Comparison of ENCODE assay signal across 24 cellular contexts in the genomic region with DNA sequence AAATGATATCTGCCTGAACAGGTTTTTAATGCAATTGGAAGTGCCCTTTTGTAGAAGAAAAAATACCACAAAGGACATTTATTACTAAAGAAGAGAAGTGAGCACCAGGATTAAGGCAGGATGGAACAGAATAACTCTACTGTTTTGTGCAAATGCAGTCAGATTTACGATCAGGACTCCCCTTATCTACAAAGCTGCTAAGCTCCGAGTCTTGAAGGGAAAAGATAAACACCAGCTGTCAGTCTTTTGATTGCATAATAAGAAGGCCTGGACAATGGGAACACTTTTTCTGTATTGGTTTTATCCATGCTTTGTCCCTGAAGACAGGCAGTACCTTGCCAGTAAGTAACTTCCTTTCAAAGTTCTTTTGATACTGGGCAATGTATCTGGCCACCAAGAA.
"Had no signal": no experiment of that assay in that cellular context is flagged by ENCODE, and none has a peak within 500 bp of the region (broad histone marks: within the 10 kb centered on the region; RNA-seq: fewer than 3 reads in every experiment).

No MANE protein-coding gene starts in this region.

- H3K27ac Mint-ChIP-seq: naive B cell; nephron; progenitor cell of endocrine pancreas; stimulated activated effector memory CD8-positive, alpha-beta T cell treated with anti-CD3 and anti-CD28 coated beads, Interleukin-12 subunit alpha, Interleukin-12 subunit beta, amount 100 ng/mL, for 72 hours had no signal

- H3K4me3 ChIP-seq: gastrocnemius medialis, heart right ventricle, lung, pancreas, suprapubic skin, tibial artery, upper lobe of left lung, uterus had no signal

- H3K27me3 ChIP-seq: gastrocnemius medialis, heart right ventricle, pancreas, suprapubic skin, tibial artery, upper lobe of left lung, uterus had no signal

- H3K36me3 ChIP-seq: gastrocnemius medialis, heart right ventricle, pancreas, suprapubic skin, tibial artery, upper lobe of left lung, uterus had no signal

- DNase-seq: cortex of kidney; effector memory CD4-positive, alpha-beta T cell; gastrocnemius medialis; heart right ventricle; left colon; left ventricle myocardium superior; mesenchymal stem cell; naive B cell; occipital lobe; pancreas; right cardiac atrium; small intestine; stimulated activated CD4-positive, alpha-beta T cell treated with anti-CD3 and anti-CD28 coated beads, Interleukin-12 subunit alpha, Interleukin-12 subunit beta, amount 100 ng/mL, for 4 hours; stimulated activated CD8-positive, alpha-beta memory T cell treated with anti-CD3 and anti-CD28 coated beads, Interleukin-4, amount 100 ng/mL, for 48 hours; stimulated activated naive CD8-positive, alpha-beta T cell treated with anti-CD3 and anti-CD28 coated beads, Interleukin-15, Interleukin-2, amounts not matched to agents 100 U/mL and 50 U/mL, for 24 hours; tibial artery; upper lobe of left lung; uterus had no signal

- H3K4me1 ChIP-seq: gastrocnemius medialis, heart right ventricle, pancreas, suprapubic skin, tibial artery, upper lobe of left lung, uterus had no signal

- H3K27ac ChIP-seq: gastrocnemius medialis, heart right ventricle, pancreas, suprapubic skin, tibial artery, upper lobe of left lung, uterus had no signal

- H3K27me3 Mint-ChIP-seq: naive B cell, progenitor cell of endocrine pancreas had no signal

- H3K9me3 ChIP-seq: gastrocnemius medialis, pancreas, suprapubic skin, uterus had no signal

- H3K4me3 Mint-ChIP-seq: naive B cell; nephron; stimulated activated effector memory CD8-positive, alpha-beta T cell treated with anti-CD3 and anti-CD28 coated beads, Interleukin-12 subunit alpha, Interleukin-12 subunit beta, amount 100 ng/mL, for 72 hours had no signal

- ATAC-seq: esophagus mucosa; gastrocnemius medialis; heart right ventricle; left colon; left ventricle myocardium superior; pancreas; right cardiac atrium; stimulated activated effector memory CD8-positive, alpha-beta T cell treated with anti-CD3 and anti-CD28 coated beads, Interleukin-12 subunit alpha, Interleukin-12 subunit beta, amount 100 ng/mL, for 72 hours; stimulated activated naive CD8-positive, alpha-beta T cell treated with anti-CD3 and anti-CD28 coated beads, Interleukin-15, Interleukin-2, amounts not matched to agents 100 U/mL and 50 U/mL, for 24 hours had no signal

- H3K36me3 Mint-ChIP-seq: naive B cell; stimulated activated effector memory CD8-positive, alpha-beta T cell treated with anti-CD3 and anti-CD28 coated beads, Interleukin-12 subunit alpha, Interleukin-12 subunit beta, amount 100 ng/mL, for 72 hours had no signal

- H3K4me1 Mint-ChIP-seq: naive B cell; nephron; stimulated activated effector memory CD8-positive, alpha-beta T cell treated with anti-CD3 and anti-CD28 coated beads, Interleukin-12 subunit alpha, Interleukin-12 subunit beta, amount 100 ng/mL, for 72 hours had no signal
